Comparison of ENCODE assay signal across 11 cellular contexts in genomic region chr15:33152502-33153109, GRCh38. TPM values are rescaled to one million over a fixed set of nuclear protein-coding genes. Genes with fewer than 3 reads are reported as not detected.
DNase-seq lines count a peak whose midpoint lies in the region; ATAC-seq and TF ChIP-seq lines count a peak whose summit lies in the region.
"Had no signal": no experiment of that assay in that cellular context is flagged by ENCODE, and none has a peak within 500 bp of the region (broad histone marks: within the 10 kb centered on the region; RNA-seq: fewer than 3 reads in every experiment).

No MANE protein-coding gene starts in this region.

- peak; percentile 64 to 77 for DNase-seq in HL-60 (ENCODE audit: low read depth in 1 of 2, low spot score in 1 of 2)
- peak; percentile 91 for DNase-seq in SKM-1 treated with dmso at 0.1 percent for 144 hours (lab: John Stamatoyannopoulos, UW; ENCODE audit: unreplicated experiment)
- peak; percentile 14 for DNase-seq in fibroblast of pulmonary artery (ENCODE audit: low read depth)
- peak; percentile 94 for DNase-seq in renal cortical epithelial cell (ENCODE audit: low read depth)
- DNase-seq in activated effector memory CD4-positive, alpha-beta T cell treated with Interleukin-2 at 50 U/mL for 16 hours, result no peak
- no peak for DNase-seq in activated CD4-positive, alpha-beta T cell treated with anti-CD3 and anti-CD28 coated beads, Interleukin-2, amount 50 U/mL, for 48 hours
- no peak for DNase-seq in activated CD4-positive, CD25-positive, alpha-beta regulatory T cell (lab: John Stamatoyannopoulos, UW)
- DNase-seq: Calu3, WERI-Rb-1 had no signal

- ATAC-seq in HG03342 (IDR thresholded peaks at IDR 0.05; ENCODE audit: unreplicated experiment), result no peak
- ATAC-seq: HCT116 had no signal

- H3K4me3 ChIP-seq in HL-60 (replicated peaks; ENCODE audit: insufficient read depth, low read length), result no peak overlapping the region
- H3K4me3 ChIP-seq in fibroblast of pulmonary artery (replicated peaks; ENCODE audit: low read depth, low read length), result no peak overlapping the region

- TF ChIP-seq CTCF in HL-60 (IDR thresholded peaks at IDR 0.05; ENCODE audit: insufficient read depth, low read length), result no peak
- no peak for TF ChIP-seq CTCF in fibroblast of pulmonary artery (IDR thresholded peaks at IDR 0.05; ENCODE audit: low read length, missing control alignments)

- no peak overlapping the region for H3K27ac ChIP-seq in HL-60 (replicated peaks)
- H3K27ac ChIP-seq: WERI-Rb-1 had no signal

- H3K27me3 ChIP-seq in HL-60 (ENCODE audit: insufficient read depth, poor library complexity, severe bottlenecking), result no peaks in the 10 kb centered on the region

RNA-seq across cellular contexts. Expression of gene FMN1, which starts 41.9 kb away (rescaled TPM):
- total RNA-seq in renal cortical epithelial cell, result 4.0 and 7.8 TPM in 2 replicates

Comparison
In these comparisons a context has a peak if more than half of its experiments do, and no peak if none do; other contexts are left out.
1. DNase-seq: peak in HL-60 (2 of 2), SKM-1 treated with dmso at 0.1 percent for 144 hours (single experiment), fibroblast of pulmonary artery (single experiment) and renal cortical epithelial cell (single experiment); none in activated effector memory CD4-positive, alpha-beta T cell treated with Interleukin-2 at 50 U/mL for 16 hours (single experiment), activated CD4-positive, alpha-beta T cell treated with anti-CD3 and anti-CD28 coated beads, Interleukin-2, amount 50 U/mL, for 48 hours (0 of 2) and activated CD4-positive, CD25-positive, alpha-beta regulatory T cell (0 of 4).